In genomic region chr18:45913276-45913675, GRCh38 we compare ENCODE assay signal across 37 cellular contexts. TPM values are rescaled to one million over a fixed set of nuclear protein-coding genes. Genes with fewer than 3 reads are reported as not detected.
DNase-seq lines count a peak whose midpoint lies in the region; ATAC-seq, FAIRE-seq and TF ChIP-seq lines count a peak whose summit lies in the region.
"Had no signal": no experiment of that assay in that cellular context is flagged by ENCODE, and none has a peak within 500 bp of the region (broad histone marks: within the 10 kb centered on the region; RNA-seq: fewer than 3 reads in every experiment).

No MANE protein-coding gene starts in this region.

- H3K27me3 ChIP-seq in astrocyte (ENCODE audit: insufficient read depth, low read length): no peaks in the 10 kb centered on the region
- no peaks in the 10 kb centered on the region for H3K27me3 ChIP-seq in bronchial epithelial cell (ENCODE audit: control insufficient read depth, insufficient read depth, low read length)
- H3K27me3 ChIP-seq: BE2C; BLaER1; BLaER1 treated with 17β-estradiol and CSF1 and Interleukin-3, amounts not matched to agents 10 nM and 100 nM had no signal

- H3K27me3 Mint-ChIP-seq in T-helper 17 cell (no peaks in the 10 kb centered on the region), astrocyte (ENCODE audit: low read depth, unreplicated experiment) (no peaks in the 10 kb centered on the region)
- no peaks in the 10 kb centered on the region for H3K27me3 Mint-ChIP-seq in activated T-cell treated with anti-CD3 and anti-CD28 coated beads, Interleukin-2, amount 50 U/mL, for 4 hours (ENCODE audit: low read depth)
- H3K27me3 Mint-ChIP-seq: B cell; CD4-positive, alpha-beta memory T cell; CD4-positive, alpha-beta T cell; CD4-positive, CD25-positive, alpha-beta regulatory T cell; CD8-positive, alpha-beta memory T cell had no signal

- H3K9me3 ChIP-seq in T-helper 17 cell (ENCODE audit: control insufficient read depth, low read length, poor library complexity, severe bottlenecking): no peaks in the 10 kb centered on the region
- H3K9me3 ChIP-seq in astrocyte (ENCODE audit: insufficient read depth, low read depth, low read length): no peaks in the 10 kb centered on the region
- H3K9me3 ChIP-seq: A549; BE2C; BLaER1; BLaER1 treated with 17β-estradiol and CSF1 and Interleukin-3, amounts not matched to agents 10 nM and 100 nM; Caco-2 had no signal

- H3K79me2 ChIP-seq in astrocyte (ENCODE audit: insufficient read depth, low read length): no peaks in the 10 kb centered on the region

- H3K27ac Mint-ChIP-seq in T-helper 17 cell (peak overlapping the region; percentile 88), astrocyte (ENCODE audit: unreplicated experiment) (no peak overlapping the region)
- H3K27ac Mint-ChIP-seq: B cell; CD4-positive, alpha-beta memory T cell; CD4-positive, alpha-beta T cell; CD4-positive, CD25-positive, alpha-beta regulatory T cell; CD8-positive, alpha-beta T cell had no signal

- H3K4me1 Mint-ChIP-seq in T-helper 17 cell (peaks cover 5% of the 10 kb centered on the region), astrocyte (ENCODE audit: low read depth, unreplicated experiment) (no peaks in the 10 kb centered on the region)
- no peaks in the 10 kb centered on the region for H3K4me1 Mint-ChIP-seq in activated T-cell treated with anti-CD3 and anti-CD28 coated beads, Interleukin-2, amount 50 U/mL, for 4 hours (ENCODE audit: low read depth)
- H3K4me1 Mint-ChIP-seq: B cell, CD14-positive monocyte had no signal

- no peak for DNase-seq in T-helper 17 cell
- no peak for DNase-seq in astrocyte (ENCODE audit: low read depth)
- no peak for DNase-seq in bronchial epithelial cell (ENCODE audit: low read depth)
- peak; percentile 27 for DNase-seq in putamen (ENCODE audit: low spot score)
- DNase-seq in activated T-cell treated with anti-CD3 and anti-CD28 coated beads, Interleukin-2, amount 50 U/mL, for 4 hours: no peak
- DNase-seq in COLO829 (ENCODE audit: low spot score): no peak
- DNase-seq: 8988T; ACHN; AML-193; BE2C; C1 segment of cervical spinal cord; Caco-2; Calu3; CD4-positive, alpha-beta memory T cell; CD4-positive, alpha-beta T cell; CD4-positive, CD25-positive, alpha-beta regulatory T cell; CD8-positive, alpha-beta memory T cell; CD8-positive, alpha-beta T cell; COR-L47; DMS 273 treated with DMSO at 0.1 percent for 48 hours; DMS153; DMS53; DMS79; DMS79 treated with DMSO at 0.1 percent for 48 hours; DND-41; EL had no signal

- H3K36me3 Mint-ChIP-seq in T-helper 17 cell (ENCODE audit: low read depth): peaks cover 14% of the 10 kb centered on the region
- H3K36me3 Mint-ChIP-seq in astrocyte (ENCODE audit: low read depth, unreplicated experiment): peaks cover 16% of the 10 kb centered on the region
- H3K36me3 Mint-ChIP-seq in activated T-cell treated with anti-CD3 and anti-CD28 coated beads, Interleukin-2, amount 50 U/mL, for 4 hours (ENCODE audit: insufficient read depth): peaks cover 50% of the 10 kb centered on the region

- no peak overlapping the region for H2AFZ ChIP-seq in astrocyte (ENCODE audit: low read depth, low read length)

- TF ChIP-seq CTCF in astrocyte (IDR thresholded peaks at IDR 0.05; ENCODE audit: insufficient read depth, low read depth, low read length) (no peak), bronchial epithelial cell (IDR thresholded peaks at IDR 0.05; ENCODE audit: insufficient read depth, low read length, severe bottlenecking) (no peak)

- no peak overlapping the region for H3K4me3 ChIP-seq in astrocyte (ENCODE audit: insufficient read depth, low read depth, low read length)
- H3K4me3 ChIP-seq in bronchial epithelial cell (ENCODE audit: low read depth, low read length): no peak overlapping the region
- H3K4me3 ChIP-seq: A549; BLaER1; BLaER1 treated with 17β-estradiol and CSF1 and Interleukin-3, amounts not matched to agents 10 nM and 100 nM had no signal

- H3K4me2 ChIP-seq in astrocyte (ENCODE audit: low read length): no peak overlapping the region
- H3K4me2 ChIP-seq: A549; BLaER1; BLaER1 treated with 17β-estradiol and CSF1 and Interleukin-3, amounts not matched to agents 10 nM and 100 nM had no signal

- H3K36me3 ChIP-seq in astrocyte (ENCODE audit: insufficient read depth, low read length): peaks cover 58% of the 10 kb centered on the region
- peaks cover 20% of the 10 kb centered on the region for H3K36me3 ChIP-seq in bronchial epithelial cell (ENCODE audit: control insufficient read depth, insufficient read depth, low read length)

- no peaks in the 10 kb centered on the region for H3K9me3 Mint-ChIP-seq in astrocyte (ENCODE audit: unreplicated experiment)
- H3K9me3 Mint-ChIP-seq in activated T-cell treated with anti-CD3 and anti-CD28 coated beads, Interleukin-2, amount 50 U/mL, for 4 hours: no peaks in the 10 kb centered on the region
- H3K9me3 Mint-ChIP-seq: CD14-positive monocyte; CD4-positive, alpha-beta T cell; CD8-positive, alpha-beta memory T cell; CD8-positive, alpha-beta T cell had no signal

- ATAC-seq in T-helper 17 cell: no peak
- no peak for ATAC-seq in GM18909 (IDR thresholded peaks at IDR 0.05; ENCODE audit: poor library complexity, unreplicated experiment)
- ATAC-seq in GM18520 (IDR thresholded peaks at IDR 0.05; ENCODE audit: unreplicated experiment): no peak
- no peak for ATAC-seq in activated T-cell treated with anti-CD3 and anti-CD28 coated beads, Interleukin-2, amount 50 U/mL, for 4 hours
- ATAC-seq: A549; CD8-positive, alpha-beta T cell had no signal

- no peak overlapping the region for H3K27ac ChIP-seq in astrocyte (ENCODE audit: low read depth, low read length)
- H3K27ac ChIP-seq: 22Rv1; A549; BLaER1; BLaER1 treated with 17β-estradiol and CSF1 and Interleukin-3, amounts not matched to agents 10 nM and 100 nM; C4-2B had no signal

- FAIRE-seq in astrocyte (lab: Jason Lieb, UNC): peak; percentile 58
- FAIRE-seq in bronchial epithelial cell (lab: Jason Lieb, UNC): peak; percentile 32
- FAIRE-seq: A204.1, A549, D721Med had no signal

- no peak overlapping the region for H3K4me3 Mint-ChIP-seq in T-helper 17 cell
- H3K4me3 Mint-ChIP-seq in astrocyte (ENCODE audit: unreplicated experiment): no peak overlapping the region
- H3K4me3 Mint-ChIP-seq in activated T-cell treated with anti-CD3 and anti-CD28 coated beads, Interleukin-2, amount 50 U/mL, for 4 hours: no peak overlapping the region
- H3K4me3 Mint-ChIP-seq: B cell; CD14-positive monocyte; CD4-positive, alpha-beta memory T cell; CD4-positive, alpha-beta T cell; CD4-positive, CD25-positive, alpha-beta regulatory T cell; CD8-positive, alpha-beta memory T cell; CD8-positive, alpha-beta T cell had no signal

- H4K20me1 ChIP-seq in astrocyte (ENCODE audit: insufficient read depth, low read length): no peaks in the 10 kb centered on the region
- H4K20me1 ChIP-seq: BLaER1 had no signal

- H3K4me1 ChIP-seq in astrocyte (ENCODE audit: insufficient read depth, low read length): no peaks in the 10 kb centered on the region
- H3K4me1 ChIP-seq: A549; BE2C; BLaER1; BLaER1 treated with 17β-estradiol and CSF1 and Interleukin-3, amounts not matched to agents 10 nM and 100 nM; Caco-2 had no signal

- H3K9ac ChIP-seq in astrocyte (ENCODE audit: low read length): no peak overlapping the region
- H3K9ac ChIP-seq: BLaER1; BLaER1 treated with 17β-estradiol and CSF1 and Interleukin-3, amounts not matched to agents 10 nM and 100 nM had no signal

RNA-seq across cellular contexts. Expression of gene EPG5, which starts 53.9 kb away (rescaled TPM):
- total RNA-seq in T-helper 17 cell: 10 to 100 TPM; 46.6 to 76.5 TPM
- 24.0 and 29.0 TPM in 2 replicates for total RNA-seq in astrocyte
- 10.5 and 15.6 TPM in 2 replicates for total RNA-seq in bronchial epithelial cell
- 1 to 10 TPM; 7.8 to 9.8 (median 7.9) TPM for total RNA-seq in activated T-cell treated with anti-CD3 and anti-CD28 coated beads, Interleukin-2, amount 50 U/mL, for 4 hours
